In genomic region chr1:145999321-146000024, GRCh38 we compare ENCODE assay signal across 8 cellular contexts. TPM values are rescaled to one million over a fixed set of nuclear protein-coding genes. Genes with fewer than 3 reads are reported as not detected.
DNase-seq lines count a peak whose midpoint lies in the region; ATAC-seq lines count a peak whose summit lies in the region.

No MANE protein-coding gene starts in this region.

- H3K27me3 Mint-ChIP-seq in naive thymus-derived CD8-positive, alpha-beta T cell: no peaks in the 10 kb centered on the region

- peak overlapping the region; percentile 91 to 100 (median 99) for H3K4me3 Mint-ChIP-seq in naive thymus-derived CD8-positive, alpha-beta T cell

- H3K4me1 Mint-ChIP-seq in naive thymus-derived CD8-positive, alpha-beta T cell: peaks cover 24 to 64% (median 54%) of the 10 kb centered on the region in 4 donors

- POLR2A ChIA-PET in naive thymus-derived CD8-positive, alpha-beta T cell (lab: Charles Lee): interaction anchor here (6.0 to 30.6 kb wide), 5 partner anchors 1 to 72 kb away, joined by 49 to 1573 read pairs (median 462); partner anchors contain the start of genes ANKRD34A, LIX1L, POLR3GL and RBM8A

- ATAC-seq in naive thymus-derived CD8-positive, alpha-beta T cell: peak; percentile 44 to 49
- ATAC-seq in GM19324 (IDR thresholded peaks at IDR 0.05; ENCODE audit: low FRiP score, unreplicated experiment): no peak

- peaks cover 0 to 8% (median 0%) of the 10 kb centered on the region in 9 donors for H3K9me3 Mint-ChIP-seq in naive thymus-derived CD8-positive, alpha-beta T cell

- peaks cover 19 to 22% (median 20%) of the 10 kb centered on the region in 3 donors for H3K36me3 Mint-ChIP-seq in naive thymus-derived CD8-positive, alpha-beta T cell

- peak; percentile 47 for DNase-seq in COLO668 (lab: John Stamatoyannopoulos, UW; ENCODE audit: unreplicated experiment)
- peak; percentile 92 for DNase-seq in NCI-H345 (lab: John Stamatoyannopoulos, UW)
- DNase-seq in cerebellum (ENCODE audit: low spot score): peak; percentile 66
- DNase-seq in naive thymus-derived CD8-positive, alpha-beta T cell: peak in 9 of 10 donors; percentile 37 to 71 (median 51)
- DNase-seq in GF-D8 (lab: John Stamatoyannopoulos, UW): no peak
- no peak for DNase-seq in germinal center (ENCODE audit: low spot score)
- DNase-seq in glomerular visceral epithelial cell (ENCODE audit: extremely low spot score): no peak

- H3K27ac Mint-ChIP-seq in naive thymus-derived CD8-positive, alpha-beta T cell: peak overlapping the region; percentile 95 to 100 (median 99)

RNA-seq across cellular contexts. Expression of gene TXNIP, which starts 3.1 kb away (rescaled TPM):
- total RNA-seq in cerebellum: 147 TPM
- total RNA-seq in naive thymus-derived CD8-positive, alpha-beta T cell: 100 to 1,000 TPM; 836 to 848 TPM
- polyA plus RNA-seq in naive thymus-derived CD8-positive, alpha-beta T cell: 1,000 to 10,000 TPM; 4,009 to 5,114 (median 5,016) TPM

RNA-seq across cellular contexts. Expression of gene HJV, which starts 22.1 kb away (rescaled TPM):
- total RNA-seq in cerebellum: not detected
- not detected for total RNA-seq in naive thymus-derived CD8-positive, alpha-beta T cell
- not detected for polyA plus RNA-seq in naive thymus-derived CD8-positive, alpha-beta T cell

RNA-seq across cellular contexts. Expression of gene POLR3GL, which starts 35.0 kb away (rescaled TPM):
- total RNA-seq in cerebellum: 5.7 TPM
- total RNA-seq in naive thymus-derived CD8-positive, alpha-beta T cell: 10 to 100 TPM; 32.5 to 34.4 TPM
- 100 to 1,000 TPM in 1 of 3 donors, 10 to 100 TPM in 2; 98.4 to 101 (median 98.6) TPM for polyA plus RNA-seq in naive thymus-derived CD8-positive, alpha-beta T cell

RNA-seq across cellular contexts. Expression of gene ANKRD34A, which starts 35.1 kb away (rescaled TPM):
- 1.1 TPM for total RNA-seq in cerebellum
- total RNA-seq in naive thymus-derived CD8-positive, alpha-beta T cell: 1 to 10 TPM in 1 of 2 experiments, under 1 TPM in 1; 0.96 to 1.6 TPM
- polyA plus RNA-seq in naive thymus-derived CD8-positive, alpha-beta T cell: under 1 TPM; 0.12 to 0.38 (median 0.25) TPM

RNA-seq across cellular contexts. Expression of gene LIX1L, which starts 41.7 kb away (rescaled TPM):
- 27.1 TPM for total RNA-seq in cerebellum
- total RNA-seq in naive thymus-derived CD8-positive, alpha-beta T cell: 10 to 100 TPM; 54.6 to 59.4 TPM
- 10 to 100 TPM; 26.3 to 31.7 (median 29.3) TPM for polyA plus RNA-seq in naive thymus-derived CD8-positive, alpha-beta T cell

Comparison
In these comparisons a context has a peak if more than half of its experiments do, and no peak if none do; other contexts are left out.
1. DNase-seq: peak in COLO668 (single experiment), NCI-H345 (single experiment), cerebellum (single experiment) and naive thymus-derived CD8-positive, alpha-beta T cell (9 of 10); none in GF-D8 (single experiment), germinal center (single experiment) and glomerular visceral epithelial cell (single experiment).